2 cellular contexts compared by ENCODE assay signal in the genomic region with DNA sequence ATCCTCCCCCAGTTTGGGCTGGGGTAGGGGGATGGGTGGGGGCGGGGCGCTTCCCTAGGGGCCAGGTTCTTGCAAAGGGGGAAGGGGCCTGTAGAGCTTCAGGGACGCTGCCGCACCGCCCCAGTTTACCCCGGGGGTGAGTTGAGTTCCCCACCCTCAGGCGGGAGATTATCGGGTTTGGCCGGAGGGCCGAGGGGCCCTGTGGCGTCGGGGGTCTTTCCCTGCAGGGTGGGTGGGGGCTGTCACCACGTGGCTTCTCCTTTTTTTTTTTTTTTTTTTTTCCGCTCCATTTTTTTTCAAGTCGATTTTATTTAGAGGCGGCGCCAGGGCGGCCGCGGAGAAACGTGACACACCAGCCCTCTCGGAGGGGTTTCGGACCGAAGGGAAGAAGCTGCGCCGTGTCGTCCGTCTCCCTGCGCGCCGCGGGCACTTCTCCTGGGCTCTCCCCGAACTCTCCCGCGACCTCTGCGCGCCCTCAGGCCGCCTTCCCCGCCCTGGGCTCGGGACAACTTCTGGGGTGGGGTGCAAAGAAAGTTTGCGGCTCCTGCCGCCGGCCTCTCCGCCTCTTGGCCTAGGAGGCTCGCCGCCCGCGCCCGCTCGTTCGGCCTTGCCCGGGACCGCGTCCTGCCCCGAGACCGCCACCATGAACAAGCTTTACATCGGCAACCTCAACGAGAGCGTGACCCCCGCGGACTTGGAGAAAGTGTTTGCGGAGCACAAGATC.
TF ChIP-seq lines count a peak whose summit lies in the region.

TSS of gene IGF2BP1 (plus strand) at position 283 of the 724 bp plus-strand sequence. CDS start at position 644, 361 bp downstream.

TF ChIP-seq in A549, 52 proteins besides CTCF, POLR2A, EP300 and RAD21 (continued from another document):
- TF ChIP-seq E2F6 (IDR thresholded peaks at IDR 0.05; ENCODE audit: borderline replicate concordance, low read depth) (peak; percentile 17; the same call in 1 of the 2 replicates), TFCP2L1 (CRISPR knock-in tag; IDR thresholded peaks at IDR 0.05) (peak; percentile 76; the same call in 1 of the 2 replicates), RARB (CRISPR knock-in tag; IDR thresholded peaks at IDR 0.05) (no peak), PHF8 (IDR thresholded peaks at IDR 0.05; ENCODE audit: borderline replicate concordance, low read depth) (peak; percentile 48; the same call in 1 of the 2 replicates), MAX (IDR thresholded peaks at IDR 0.05) (peak; percentile 88), CBX2 (IDR thresholded peaks at IDR 0.05; ENCODE audit: borderline replicate concordance, low read depth) (no peak), MYC (IDR thresholded peaks at IDR 0.05; ENCODE audit: borderline replicate concordance, low read length) (peak; percentile 88; the same call in 1 of the 2 replicates), BHLHE40 (IDR thresholded peaks at IDR 0.05; ENCODE audit: low read depth, low read length) (peak; percentile 70), GATA3 (IDR thresholded peaks at IDR 0.05; ENCODE audit: borderline replicate concordance) (peak; percentile 45), MAZ (IDR thresholded peaks at IDR 0.05; ENCODE audit: borderline replicate concordance, low read depth, low read length) (peak; percentile 30; the same call in 1 of the 2 replicates)
- TF ChIP-seq, protein P1, sequence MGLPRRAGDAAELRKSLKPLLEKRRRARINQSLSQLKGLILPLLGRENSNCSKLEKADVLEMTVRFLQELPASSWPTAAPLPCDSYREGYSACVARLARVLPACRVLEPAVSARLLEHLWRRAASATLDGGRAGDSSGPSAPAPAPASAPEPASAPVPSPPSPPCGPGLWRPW (IDR thresholded peaks at IDR 0.05): no peak

TF ChIP-seq in GM23338, 12 proteins besides CTCF, POLR2A, EP300 and RAD21:
- TF ChIP-seq, protein P2, sequence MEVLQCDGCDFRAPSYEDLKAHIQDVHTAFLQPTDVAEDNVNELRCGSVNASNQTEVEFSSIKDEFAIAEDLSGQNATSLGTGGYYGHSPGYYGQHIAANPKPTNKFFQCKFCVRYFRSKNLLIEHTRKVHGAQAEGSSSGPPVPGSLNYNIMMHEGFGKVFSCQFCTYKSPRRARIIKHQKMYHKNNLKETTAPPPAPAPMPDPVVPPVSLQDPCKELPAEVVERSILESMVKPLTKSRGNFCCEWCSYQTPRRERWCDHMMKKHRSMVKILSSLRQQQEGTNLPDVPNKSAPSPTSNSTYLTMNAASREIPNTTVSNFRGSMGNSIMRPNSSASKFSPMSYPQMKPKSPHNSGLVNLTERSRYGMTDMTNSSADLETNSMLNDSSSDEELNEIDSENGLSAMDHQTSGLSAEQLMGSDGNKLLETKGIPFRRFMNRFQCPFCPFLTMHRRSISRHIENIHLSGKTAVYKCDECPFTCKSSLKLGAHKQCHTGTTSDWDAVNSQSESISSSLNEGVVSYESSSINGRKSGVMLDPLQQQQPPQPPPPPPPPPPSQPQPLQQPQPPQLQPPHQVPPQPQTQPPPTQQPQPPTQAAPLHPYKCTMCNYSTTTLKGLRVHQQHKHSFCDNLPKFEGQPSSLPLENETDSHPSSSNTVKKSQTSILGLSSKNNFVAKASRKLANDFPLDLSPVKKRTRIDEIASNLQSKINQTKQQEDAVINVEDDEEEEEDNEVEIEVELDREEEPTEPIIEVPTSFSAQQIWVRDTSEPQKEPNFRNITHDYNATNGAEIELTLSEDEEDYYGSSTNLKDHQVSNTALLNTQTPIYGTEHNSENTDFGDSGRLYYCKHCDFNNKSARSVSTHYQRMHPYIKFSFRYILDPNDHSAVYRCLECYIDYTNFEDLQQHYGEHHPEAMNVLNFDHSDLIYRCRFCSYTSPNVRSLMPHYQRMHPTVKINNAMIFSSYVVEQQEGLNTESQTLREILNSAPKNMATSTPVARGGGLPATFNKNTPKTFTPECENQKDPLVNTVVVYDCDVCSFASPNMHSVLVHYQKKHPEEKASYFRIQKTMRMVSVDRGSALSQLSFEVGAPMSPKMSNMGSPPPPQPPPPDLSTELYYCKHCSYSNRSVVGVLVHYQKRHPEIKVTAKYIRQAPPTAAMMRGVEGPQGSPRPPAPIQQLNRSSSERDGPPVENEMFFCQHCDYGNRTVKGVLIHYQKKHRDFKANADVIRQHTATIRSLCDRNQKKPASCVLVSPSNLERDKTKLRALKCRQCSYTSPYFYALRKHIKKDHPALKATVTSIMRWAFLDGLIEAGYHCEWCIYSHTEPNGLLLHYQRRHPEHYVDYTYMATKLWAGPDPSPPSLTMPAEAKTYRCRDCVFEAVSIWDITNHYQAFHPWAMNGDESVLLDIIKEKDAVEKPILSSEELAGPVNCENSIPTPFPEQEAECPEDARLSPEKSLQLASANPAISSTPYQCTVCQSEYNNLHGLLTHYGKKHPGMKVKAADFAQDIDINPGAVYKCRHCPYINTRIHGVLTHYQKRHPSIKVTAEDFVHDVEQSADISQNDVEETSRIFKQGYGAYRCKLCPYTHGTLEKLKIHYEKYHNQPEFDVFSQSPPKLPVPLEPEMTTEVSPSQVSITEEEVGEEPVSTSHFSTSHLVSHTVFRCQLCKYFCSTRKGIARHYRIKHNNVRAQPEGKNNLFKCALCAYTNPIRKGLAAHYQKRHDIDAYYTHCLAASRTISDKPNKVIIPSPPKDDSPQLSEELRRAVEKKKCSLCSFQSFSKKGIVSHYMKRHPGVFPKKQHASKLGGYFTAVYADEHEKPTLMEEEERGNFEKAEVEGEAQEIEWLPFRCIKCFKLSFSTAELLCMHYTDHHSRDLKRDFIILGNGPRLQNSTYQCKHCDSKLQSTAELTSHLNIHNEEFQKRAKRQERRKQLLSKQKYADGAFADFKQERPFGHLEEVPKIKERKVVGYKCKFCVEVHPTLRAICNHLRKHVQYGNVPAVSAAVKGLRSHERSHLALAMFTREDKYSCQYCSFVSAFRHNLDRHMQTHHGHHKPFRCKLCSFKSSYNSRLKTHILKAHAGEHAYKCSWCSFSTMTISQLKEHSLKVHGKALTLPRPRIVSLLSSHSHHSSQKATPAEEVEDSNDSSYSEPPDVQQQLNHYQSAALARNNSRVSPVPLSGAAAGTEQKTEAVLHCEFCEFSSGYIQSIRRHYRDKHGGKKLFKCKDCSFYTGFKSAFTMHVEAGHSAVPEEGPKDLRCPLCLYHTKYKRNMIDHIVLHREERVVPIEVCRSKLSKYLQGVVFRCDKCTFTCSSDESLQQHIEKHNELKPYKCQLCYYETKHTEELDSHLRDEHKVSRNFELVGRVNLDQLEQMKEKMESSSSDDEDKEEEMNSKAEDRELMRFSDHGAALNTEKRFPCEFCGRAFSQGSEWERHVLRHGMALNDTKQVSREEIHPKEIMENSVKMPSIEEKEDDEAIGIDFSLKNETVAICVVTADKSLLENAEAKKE (CRISPR knock-in tag; IDR thresholded peaks at IDR 0.05): no peak
- peak; percentile 56 for TF ChIP-seq POLR2AphosphoS5 (IDR thresholded peaks at IDR 0.05; ENCODE audit: low read depth)
